In the genomic region with DNA sequence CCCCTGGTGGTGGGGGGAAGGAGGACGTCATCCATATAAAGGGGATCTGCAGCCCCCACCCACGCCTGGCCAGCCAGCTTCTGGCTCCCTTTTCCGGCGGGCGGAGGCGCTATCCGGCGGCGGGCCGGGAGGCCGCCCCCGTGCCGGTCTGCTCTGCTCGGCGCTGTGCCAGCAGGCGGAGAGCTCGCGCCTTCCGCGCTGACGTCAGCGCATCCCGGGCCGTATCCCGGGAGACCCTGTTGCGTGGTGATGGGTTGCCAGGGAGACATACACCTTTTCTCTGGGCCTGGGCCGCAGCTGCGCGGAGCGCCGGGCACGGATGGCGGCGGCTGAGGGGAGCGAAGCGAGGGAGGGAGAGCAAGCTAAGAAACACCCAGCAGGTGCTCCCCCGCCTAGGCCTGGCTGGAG, we compare ENCODE assay signal across 8 cellular contexts. TPM values are rescaled to one million over a fixed set of nuclear protein-coding genes. Genes with fewer than 3 reads are reported as not detected.
A peak's percentile ranks its signal among the peaks of the same experiment; 100 is the strongest.
DNase-seq lines count a peak whose midpoint lies in the region; ATAC-seq and TF ChIP-seq lines count a peak whose summit lies in the region.

No MANE protein-coding gene starts in this region.

- ATAC-seq in GM18870 (IDR thresholded peaks at IDR 0.05; ENCODE audit: unreplicated experiment): no peak
- no peak for ATAC-seq in HG02763 (IDR thresholded peaks at IDR 0.05; ENCODE audit: unreplicated experiment)

- DNase-seq in G401 (ENCODE audit: low spot score) (peak; percentile 87), NCI-H774 (lab: John Stamatoyannopoulos, UW) (peak; percentile 88), erythroblast (lab: John Stamatoyannopoulos, UW) (peak; percentile 28 to 66), middle frontal gyrus (ENCODE audit: extremely low spot score, low spot score) (peak; percentile 78), HCEC 1CT (no peak)
- no peak for DNase-seq in activated CD4-positive, alpha-beta T cell treated with anti-CD3 and anti-CD28 coated beads, Interleukin-2, amount 50 U/mL, for 48 hours

- in situ Hi-C loops in G401 (cut with HindIII; ENCODE audit: low sequenced_read_pairs): no loop called here

- TF ChIP-seq POLR2A in erythroblast (IDR thresholded peaks at IDR 0.05; ENCODE audit: low read length): no peak

RNA-seq across cellular contexts. Expression of a gene that starts 1.1 kb away (rescaled TPM):
- 20.7 and 31.2 TPM in 2 replicates for total RNA-seq in G401 (2014; rRNA removed; shearing (Covaris generic))

RNA-seq across cellular contexts. Expression of a gene that starts 22.9 kb away (rescaled TPM):
- 6.7 and 10.7 TPM in 2 replicates for total RNA-seq in G401 (2014; rRNA removed; shearing (Covaris generic))

RNA-seq across cellular contexts. Expression of a gene that starts 23.0 kb away (rescaled TPM):
- 136 and 144 TPM in 2 replicates for total RNA-seq in G401 (2014; rRNA removed; shearing (Covaris generic))

RNA-seq across cellular contexts. Expression of a gene that starts 24.1 kb away (rescaled TPM):
- 295 and 341 TPM in 2 replicates for total RNA-seq in G401 (2014; rRNA removed; shearing (Covaris generic))

RNA-seq across cellular contexts. Expression of a gene that starts 39.5 kb away (rescaled TPM):
- total RNA-seq in G401 (2014; rRNA removed; shearing (Covaris generic)): 0.12 and 0.20 TPM in 2 replicates

Comparison
In these comparisons a context has a peak if more than half of its experiments do, and no peak if none do; other contexts are left out.
1. DNase-seq: peak in G401 (single experiment), NCI-H774 (single experiment), erythroblast (2 of 2) and middle frontal gyrus (single experiment); none in HCEC 1CT (single experiment) and activated CD4-positive, alpha-beta T cell treated with anti-CD3 and anti-CD28 coated beads, Interleukin-2, amount 50 U/mL, for 48 hours (0 of 2).